In genomic region chr1:28070725-28071593, GRCh38 we compare ENCODE assay signal across 26 cellular contexts. TPM values are rescaled to one million over a fixed set of nuclear protein-coding genes. Genes with fewer than 3 reads are reported as not detected.
DNase-seq lines count a peak whose midpoint lies in the region; ATAC-seq and TF ChIP-seq lines count a peak whose summit lies in the region.
"Had no signal": no experiment of that assay in that cellular context is flagged by ENCODE, and none has a peak within 500 bp of the region (broad histone marks: within the 10 kb centered on the region; RNA-seq: fewer than 3 reads in every experiment).

No MANE protein-coding gene starts in this region.

- no peaks in the 10 kb centered on the region for H3K9me3 Mint-ChIP-seq in dendritic cell treated with granulocyte-macrophage colony-stimulating factor and Interleukin-4, amounts not matched to agents 40 ng/mL and 50 ng/mL, for 4 days
- H3K9me3 Mint-ChIP-seq: activated CD4-positive, alpha-beta memory T cell treated with anti-CD3 and anti-CD28 coated beads for 36 hours; activated naive CD8-positive, alpha-beta T cell treated with anti-CD3 and anti-CD28 coated beads, Interleukin-2, amount 50 U/mL, for 24 hours; GM23338 had no signal

- peak overlapping the region; percentile 62 for H3K27ac Mint-ChIP-seq in dendritic cell treated with granulocyte-macrophage colony-stimulating factor and Interleukin-4, amounts not matched to agents 40 ng/mL and 50 ng/mL, for 4 days
- H3K27ac Mint-ChIP-seq: activated CD4-positive, alpha-beta memory T cell treated with anti-CD3 and anti-CD28 coated beads for 36 hours; activated naive CD8-positive, alpha-beta T cell treated with anti-CD3 and anti-CD28 coated beads, Interleukin-2, amount 50 U/mL, for 24 hours; GM23338; progenitor cell of endocrine pancreas had no signal

- no peaks in the 10 kb centered on the region for H3K9me3 ChIP-seq in OCI-LY3 (ENCODE audit: insufficient read depth, low read length)
- H3K9me3 ChIP-seq: lower lobe of right lung, mucosa of descending colon, upper lobe of right lung had no signal

- ATAC-seq in HG02870 (IDR thresholded peaks at IDR 0.05; ENCODE audit: unreplicated experiment), result no peak
- ATAC-seq: activated naive CD8-positive, alpha-beta T cell treated with anti-CD3 and anti-CD28 coated beads, Interleukin-2, amount 50 U/mL, for 24 hours; GM23338; lower lobe of right lung; mucosa of descending colon; upper lobe of right lung had no signal

- TF ChIP-seq CTCF in OCI-LY3 (IDR thresholded peaks at IDR 0.05; ENCODE audit: low read depth, low read length), result no peak

- H3K4me3 Mint-ChIP-seq in dendritic cell treated with granulocyte-macrophage colony-stimulating factor and Interleukin-4, amounts not matched to agents 40 ng/mL and 50 ng/mL, for 4 days, result no peak overlapping the region
- H3K4me3 Mint-ChIP-seq: activated CD4-positive, alpha-beta memory T cell treated with anti-CD3 and anti-CD28 coated beads for 36 hours; activated naive CD8-positive, alpha-beta T cell treated with anti-CD3 and anti-CD28 coated beads, Interleukin-2, amount 50 U/mL, for 24 hours; GM23338 had no signal

- peak overlapping the region; percentile 35; the same call in 1 of the 2 replicates for H3K9ac ChIP-seq in OCI-LY3 (ENCODE audit: low read length)

- H3K36me3 ChIP-seq in OCI-LY3 (replicated peaks; ENCODE audit: low read depth, low read length), result peaks cover 10% of the 10 kb centered on the region
- H3K36me3 ChIP-seq: lower lobe of right lung, upper lobe of right lung had no signal

- peak overlapping the region; percentile 41 for H3K4me3 ChIP-seq in OCI-LY3 (ENCODE audit: low read length)
- H3K4me3 ChIP-seq: GM23338, lower lobe of right lung, MG63, mucosa of descending colon, upper lobe of right lung had no signal

- in situ Hi-C loops in Caki2 (cut with HindIII; ENCODE audit: low pct_unique_long_range_greater_than_20kb, low sequenced_read_pairs), result no loop called here

- H3K4me1 Mint-ChIP-seq in dendritic cell treated with granulocyte-macrophage colony-stimulating factor and Interleukin-4, amounts not matched to agents 40 ng/mL and 50 ng/mL, for 4 days (ENCODE audit: low read depth), result peaks cover 32% of the 10 kb centered on the region
- H3K4me1 Mint-ChIP-seq: GM23338 had no signal

- peaks cover 15% of the 10 kb centered on the region for H3K36me3 Mint-ChIP-seq in dendritic cell treated with granulocyte-macrophage colony-stimulating factor and Interleukin-4, amounts not matched to agents 40 ng/mL and 50 ng/mL, for 4 days (ENCODE audit: low read depth)

- peaks cover 54% of the 10 kb centered on the region for H3K4me1 ChIP-seq in OCI-LY3 (ENCODE audit: low read length)

- no peaks in the 10 kb centered on the region for H3K27me3 ChIP-seq in OCI-LY3 (ENCODE audit: low read depth, low read length)
- H3K27me3 ChIP-seq: MG63, upper lobe of right lung had no signal

- DNase-seq in Caki2 (ENCODE audit: low read depth) (peak; percentile 52), renal cortical epithelial cell (ENCODE audit: low read depth) (peak; percentile 38), AG08395 (ENCODE audit: low spot score) (no peak)
- DNase-seq in activated CD4-positive, alpha-beta T cell treated with anti-CD3 and anti-CD28 coated beads for 4 hours, result no peak
- DNase-seq in activated effector memory CD4-positive, alpha-beta T cell treated with Interleukin-2 at 50 U/mL for 16 hours, result no peak
- DNase-seq: activated CD4-positive, alpha-beta memory T cell treated with anti-CD3 and anti-CD28 coated beads for 36 hours; activated CD4-positive, CD25-positive, alpha-beta regulatory T cell; activated CD8-positive, alpha-beta memory T cell treated with anti-CD3 and anti-CD28 coated beads, Interleukin-2, amount 50 U/mL, for 48 hours; activated naive CD8-positive, alpha-beta T cell treated with anti-CD3 and anti-CD28 coated beads, Interleukin-2, amount 50 U/mL, for 24 hours; dermis blood vessel endothelial cell; islet precursor cell; lower lobe of right lung; MG63; mucosa of descending colon; NCI-H1417; NCI-H2081; NCI-H226; NCI-H748 treated with DMSO at 0.1 percent for 48 hours; OCI-M1; T-helper 9 cell; upper lobe of right lung had no signal

- no peaks in the 10 kb centered on the region for H3K27me3 Mint-ChIP-seq in dendritic cell treated with granulocyte-macrophage colony-stimulating factor and Interleukin-4, amounts not matched to agents 40 ng/mL and 50 ng/mL, for 4 days
- H3K27me3 Mint-ChIP-seq: activated CD4-positive, alpha-beta memory T cell treated with anti-CD3 and anti-CD28 coated beads for 36 hours; activated naive CD8-positive, alpha-beta T cell treated with anti-CD3 and anti-CD28 coated beads, Interleukin-2, amount 50 U/mL, for 24 hours; progenitor cell of endocrine pancreas had no signal

- peak overlapping the region; percentile 65 for H3K4me2 ChIP-seq in OCI-LY3 (ENCODE audit: low read length)
- H3K4me2 ChIP-seq: GM23338 had no signal

- no peak overlapping the region for H2AFZ ChIP-seq in OCI-LY3 (ENCODE audit: low read depth, low read length)
- H2AFZ ChIP-seq: GM23338 had no signal

- H3K27ac ChIP-seq in OCI-LY3 (ENCODE audit: low read length), result peak overlapping the region; percentile 75
- H3K27ac ChIP-seq: lower lobe of right lung, upper lobe of right lung had no signal

- H4K20me1 ChIP-seq in OCI-LY3 (ENCODE audit: insufficient read depth, low read length), result no peaks in the 10 kb centered on the region

- intact Hi-C loops in dendritic cell treated with granulocyte-macrophage colony-stimulating factor and Interleukin-4, amounts not matched to agents 40 ng/mL and 50 ng/mL, for 4 days (cut with micrococcal nuclease), result no loop called here

- peaks cover 54% of the 10 kb centered on the region for H3K79me2 ChIP-seq in OCI-LY3 (ENCODE audit: low read length)

RNA-seq across cellular contexts. Expression of gene EYA3, which starts 17.5 kb away (rescaled TPM):
- total RNA-seq in Caki2 (2014; rRNA removed; shearing (Covaris generic); ENCODE audit: low replicate concordance), result 8.6 and 15.1 TPM in 2 replicates
- total RNA-seq in renal cortical epithelial cell, result 15.3 and 25.8 TPM in 2 replicates

Comparison
In these comparisons a context has a peak if more than half of its experiments do, and no peak if none do; other contexts are left out.
1. DNase-seq: peak in Caki2 (single experiment) and renal cortical epithelial cell (single experiment); none in AG08395 (single experiment), activated CD4-positive, alpha-beta T cell treated with anti-CD3 and anti-CD28 coated beads for 4 hours (0 of 2) and activated effector memory CD4-positive, alpha-beta T cell treated with Interleukin-2 at 50 U/mL for 16 hours (single experiment).